8 cellular contexts compared by ENCODE assay signal in genomic region chr9:95511232-95511951, GRCh38. TPM values are rescaled to one million over a fixed set of nuclear protein-coding genes. Genes with fewer than 3 reads are reported as not detected.
DNase-seq lines count a peak whose midpoint lies in the region; ATAC-seq and TF ChIP-seq lines count a peak whose summit lies in the region.

No MANE protein-coding gene starts in this region.

- peak overlapping the region; percentile 87 for H3K4me3 Mint-ChIP-seq in GM23338
- peak overlapping the region; percentile 84 for H3K4me3 Mint-ChIP-seq in activated T-helper 1 cell treated with anti-CD3 and anti-CD28 coated beads, Interleukin-12 subunit alpha, Interleukin-12 subunit beta, Interleukin-2, Interleukin-4 antibody, amounts not matched to agents 30 ng/mL and 10 ng/mL and 1 ng/mL, durations not matched to agents 14 hours and 24 hours and 36 hours
- H3K4me3 Mint-ChIP-seq in neural crest cell = peak overlapping the region; percentile 99

- peaks cover 16% of the 10 kb centered on the region for H3F3A ChIP-seq in GM23338 (replicated peaks; ENCODE audit: low read depth)

- H3K4me1 Mint-ChIP-seq in GM23338 (peaks cover 44% of the 10 kb centered on the region), neural crest cell (peaks cover 53% of the 10 kb centered on the region)
- peaks cover 42% of the 10 kb centered on the region for H3K4me1 Mint-ChIP-seq in activated T-helper 1 cell treated with anti-CD3 and anti-CD28 coated beads, Interleukin-12 subunit alpha, Interleukin-12 subunit beta, Interleukin-2, Interleukin-4 antibody, amounts not matched to agents 30 ng/mL and 10 ng/mL and 1 ng/mL, durations not matched to agents 14 hours and 24 hours and 36 hours (ENCODE audit: low read depth)

- peak overlapping the region; percentile 94 for H3K27ac ChIP-seq in GM23338 (ENCODE audit: low read depth)
- H3K27ac ChIP-seq in fibroblast of lung (ENCODE audit: insufficient read depth, low read length) = peak overlapping the region; percentile 84

- H3K9ac ChIP-seq in fibroblast of lung (ENCODE audit: insufficient read depth, low read length) = peak overlapping the region; percentile 74

- H3K4me3 ChIP-seq in GM23338 = peak overlapping the region; percentile 87
- H3K4me3 ChIP-seq in fibroblast of lung (replicated peaks in 1 of 4; ENCODE audit: control extremely low read depth in 1 of 4, insufficient read depth in 1 of 4, low read depth in 3 of 4, low read length in 4 of 4) = peak overlapping the region; percentile 75 to 93 (median 84)

- peaks cover 28% of the 10 kb centered on the region for H3K4me1 ChIP-seq in GM23338 (ENCODE audit: insufficient read depth)
- peaks cover 8% of the 10 kb centered on the region for H3K4me1 ChIP-seq in fibroblast of lung (ENCODE audit: control insufficient read depth, extremely low read depth, insufficient read depth, low read length)

- H3K9me3 ChIP-seq in fibroblast of lung (ENCODE audit: control insufficient read depth, insufficient read depth, low read depth, low read length) = no peaks in the 10 kb centered on the region

- peaks cover 36% of the 10 kb centered on the region for H3K27me3 ChIP-seq in GM23338 (ENCODE audit: insufficient read depth)
- H3K27me3 ChIP-seq in fibroblast of lung (ENCODE audit: control insufficient read depth, insufficient read depth, low read length) = no peaks in the 10 kb centered on the region

- H3K79me2 ChIP-seq in GM23338 (replicated peaks; ENCODE audit: insufficient read depth) = peaks cover 26% of the 10 kb centered on the region
- H3K79me2 ChIP-seq in fibroblast of lung (ENCODE audit: control insufficient read depth, insufficient read depth, low read length) = peaks cover 5% of the 10 kb centered on the region

- ATAC-seq in GM23338 = no peak
- ATAC-seq in HG02938 (IDR thresholded peaks at IDR 0.05; ENCODE audit: unreplicated experiment) = no peak

- H4K20me1 ChIP-seq in GM23338 (replicated peaks; ENCODE audit: insufficient read depth) = no peaks in the 10 kb centered on the region
- no peaks in the 10 kb centered on the region for H4K20me1 ChIP-seq in fibroblast of lung (ENCODE audit: control insufficient read depth, extremely low read depth, insufficient read depth, low read length)

- TF ChIP-seq CTCF in GM23338 (conservative IDR thresholded peaks at IDR 0.05; ENCODE audit: low read depth in 2 of 2) = no peak
- TF ChIP-seq CTCF in fibroblast of lung (conservative IDR thresholded peaks at IDR 0.05 in 1 of 2, IDR thresholded peaks at IDR 0.05 in 1 of 2; ENCODE audit: low read depth in 1 of 2, low read length in 2 of 2) = no peak
- no peak for TF ChIP-seq CTCF in neural crest cell (conservative IDR thresholded peaks at IDR 0.05)

- H3K4me2 ChIP-seq in GM23338 (peak overlapping the region; percentile 88), fibroblast of lung (ENCODE audit: extremely low read depth, insufficient read depth, low read length) (peak overlapping the region; percentile 97)

- no peaks in the 10 kb centered on the region for H3K9me2 ChIP-seq in GM23338 (ENCODE audit: insufficient read depth)

- intact Hi-C loops in activated T-helper 1 cell treated with anti-CD3 and anti-CD28 coated beads, Interleukin-12 subunit alpha, Interleukin-12 subunit beta, Interleukin-2, Interleukin-4 antibody, amounts not matched to agents 30 ng/mL and 10 ng/mL and 1 ng/mL, durations not matched to agents 14 hours and 24 hours and 36 hours (cut with micrococcal nuclease) = loop anchor here (1.0 to 10.0 kb wide), 6 partner anchors 87 to 1143 kb away; partner anchors contain the start of genes PRXL2C and ZNF367

- no peaks in the 10 kb centered on the region; the same call in 2 of the 3 replicates for H3K9me3 Mint-ChIP-seq in GM23338
- H3K9me3 Mint-ChIP-seq in activated T-helper 1 cell treated with anti-CD3 and anti-CD28 coated beads, Interleukin-12 subunit alpha, Interleukin-12 subunit beta, Interleukin-2, Interleukin-4 antibody, amounts not matched to agents 30 ng/mL and 10 ng/mL and 1 ng/mL, durations not matched to agents 14 hours and 24 hours and 36 hours = no peaks in the 10 kb centered on the region
- no peaks in the 10 kb centered on the region for H3K9me3 Mint-ChIP-seq in neural crest cell

- H3K36me3 Mint-ChIP-seq in GM23338 (ENCODE audit: low read depth) = no peaks in the 10 kb centered on the region; the same call in 2 of the 3 replicates
- H3K36me3 Mint-ChIP-seq in activated T-helper 1 cell treated with anti-CD3 and anti-CD28 coated beads, Interleukin-12 subunit alpha, Interleukin-12 subunit beta, Interleukin-2, Interleukin-4 antibody, amounts not matched to agents 30 ng/mL and 10 ng/mL and 1 ng/mL, durations not matched to agents 14 hours and 24 hours and 36 hours (ENCODE audit: low read depth) = peaks cover 8% of the 10 kb centered on the region
- H3K36me3 Mint-ChIP-seq in neural crest cell (ENCODE audit: low read depth) = no peaks in the 10 kb centered on the region

- H2AFZ ChIP-seq in GM23338 = no peak overlapping the region
- H2AFZ ChIP-seq in fibroblast of lung (ENCODE audit: low read length) = peak overlapping the region; percentile 66

- peak; percentile 63 for DNase-seq in AG08396 (ENCODE audit: low spot score)
- DNase-seq in GM23338 (ENCODE audit: low spot score) = peak; percentile 90
- peak; percentile 49 for DNase-seq in NCI-H524 treated with DMSO at 0.1 percent for 48 hours (lab: John Stamatoyannopoulos, UW)
- no peak for DNase-seq in activated T-helper 1 cell treated with anti-CD3 and anti-CD28 coated beads, Interleukin-12 subunit alpha, Interleukin-12 subunit beta, Interleukin-2, Interleukin-4 antibody, amounts not matched to agents 30 ng/mL and 10 ng/mL and 1 ng/mL, durations not matched to agents 14 hours and 24 hours and 36 hours (ENCODE audit: low spot score)
- peak; percentile 51 to 80 for DNase-seq in fibroblast of lung (ENCODE audit: low read depth in 2 of 2)
- peak; percentile 72 for DNase-seq in neural crest cell (ENCODE audit: low read depth, low spot score)
- DNase-seq in SIG-M5 treated with dmso at 0.1 percent for 504 hours (lab: John Stamatoyannopoulos, UW; ENCODE audit: unreplicated experiment) = no peak

- peaks cover 64% of the 10 kb centered on the region for H3K27me3 Mint-ChIP-seq in GM23338 (ENCODE audit: insufficient read depth, low read depth, poor library complexity)
- H3K27me3 Mint-ChIP-seq in activated T-helper 1 cell treated with anti-CD3 and anti-CD28 coated beads, Interleukin-12 subunit alpha, Interleukin-12 subunit beta, Interleukin-2, Interleukin-4 antibody, amounts not matched to agents 30 ng/mL and 10 ng/mL and 1 ng/mL, durations not matched to agents 14 hours and 24 hours and 36 hours (ENCODE audit: insufficient read depth) = peaks cover 60% of the 10 kb centered on the region
- H3K27me3 Mint-ChIP-seq in neural crest cell (ENCODE audit: low read depth) = peaks cover 25% of the 10 kb centered on the region

- H3K36me3 ChIP-seq in GM23338 (ENCODE audit: insufficient read depth) (no peaks in the 10 kb centered on the region), fibroblast of lung (ENCODE audit: control insufficient read depth, insufficient read depth, low read length) (no peaks in the 10 kb centered on the region)

- H3K27ac Mint-ChIP-seq in GM23338 (0 out of 2 replicates have a peak overlapping the region, but pooled peaks have one; percentile 61), neural crest cell (ENCODE audit: unreplicated experiment) (peak overlapping the region; percentile 95)
- peak overlapping the region; percentile 80 for H3K27ac Mint-ChIP-seq in activated T-helper 1 cell treated with anti-CD3 and anti-CD28 coated beads, Interleukin-12 subunit alpha, Interleukin-12 subunit beta, Interleukin-2, Interleukin-4 antibody, amounts not matched to agents 30 ng/mL and 10 ng/mL and 1 ng/mL, durations not matched to agents 14 hours and 24 hours and 36 hours

TF ChIP-seq in GM23338, 12 proteins besides CTCF, POLR2A, EP300 and RAD21:
- no peak for TF ChIP-seq EZH2phosphoT487 (IDR thresholded peaks at IDR 0.05; ENCODE audit: unreplicated experiment)
- no peak for TF ChIP-seq ZNF114 (CRISPR knock-in tag; IDR thresholded peaks at IDR 0.05)
- no peak for TF ChIP-seq CREB1 (CRISPR knock-in tag; IDR thresholded peaks at IDR 0.05; ENCODE audit: low read depth)
- TF ChIP-seq ZNF331 (CRISPR knock-in tag; IDR thresholded peaks at IDR 0.05; ENCODE audit: low read depth) = no peak
- TF ChIP-seq JUNB (IDR thresholded peaks at IDR 0.05; ENCODE audit: unreplicated experiment) = no peak
- no peak for TF ChIP-seq ETS1 (IDR thresholded peaks at IDR 0.05)
- TF ChIP-seq NANOG (IDR thresholded peaks at IDR 0.05; ENCODE audit: borderline replicate concordance) = no peak
- TF ChIP-seq STAT1 (IDR thresholded peaks at IDR 0.05; ENCODE audit: unreplicated experiment) = no peak
- no peak for TF ChIP-seq EZH2 (IDR thresholded peaks at IDR 0.05; ENCODE audit: low read depth, unreplicated experiment)
- no peak; the same call in 1 of the 2 replicates for TF ChIP-seq POLR2AphosphoS5 (IDR thresholded peaks at IDR 0.05; ENCODE audit: low read depth)

RNA-seq across cellular contexts. Expression of gene PTCH1, which starts 5.4 kb away (rescaled TPM):
- total RNA-seq in GM23338 (2014; rRNA removed; shearing (Covaris generic)) = 34.1 and 36.9 TPM in 2 replicates
- polyA plus RNA-seq in GM23338 (2016; fragmentation: Nextera tagmentation; extraction: Ambion mirVana) = 19.7 and 21.4 TPM in 2 replicates
- total RNA-seq in activated T-helper 1 cell treated with anti-CD3 and anti-CD28 coated beads, Interleukin-12 subunit alpha, Interleukin-12 subunit beta, Interleukin-2, Interleukin-4 antibody, amounts not matched to agents 30 ng/mL and 10 ng/mL and 1 ng/mL, durations not matched to agents 14 hours and 24 hours and 36 hours = 9.9 and 11.5 TPM in 2 replicates
- 18.0 and 20.1 TPM in 2 replicates for total RNA-seq in fibroblast of lung
- 3.2 and 3.3 TPM in 2 replicates for polyA plus RNA-seq in fibroblast of lung
- polyA plus RNA-seq in fibroblast of lung (2012) = 4.5 and 6.5 TPM in 2 replicates
- polyA minus RNA-seq in fibroblast of lung (ENCODE audit: low replicate concordance) = 15.9 and 22.9 TPM in 2 replicates
- 70.8 and 75.6 TPM in 2 replicates for total RNA-seq in neural crest cell

Comparison
In these comparisons a context has a peak if more than half of its experiments do, and no peak if none do; other contexts are left out.
1. DNase-seq: peak in AG08396 (single experiment), GM23338 (single experiment), NCI-H524 treated with DMSO at 0.1 percent for 48 hours (single experiment), fibroblast of lung (2 of 2) and neural crest cell (single experiment); none in activated T-helper 1 cell treated with anti-CD3 and anti-CD28 coated beads, Interleukin-12 subunit alpha, Interleukin-12 subunit beta, Interleukin-2, Interleukin-4 antibody, amounts not matched to agents 30 ng/mL and 10 ng/mL and 1 ng/mL, durations not matched to agents 14 hours and 24 hours and 36 hours (single experiment) and SIG-M5 treated with dmso at 0.1 percent for 504 hours (single experiment).
2. Peak in every context shown above with its lines, with median percentiles within 50 percentile points of each other: H3K27ac Mint-ChIP-seq and H3K4me3 Mint-ChIP-seq.